In the genomic region with DNA sequence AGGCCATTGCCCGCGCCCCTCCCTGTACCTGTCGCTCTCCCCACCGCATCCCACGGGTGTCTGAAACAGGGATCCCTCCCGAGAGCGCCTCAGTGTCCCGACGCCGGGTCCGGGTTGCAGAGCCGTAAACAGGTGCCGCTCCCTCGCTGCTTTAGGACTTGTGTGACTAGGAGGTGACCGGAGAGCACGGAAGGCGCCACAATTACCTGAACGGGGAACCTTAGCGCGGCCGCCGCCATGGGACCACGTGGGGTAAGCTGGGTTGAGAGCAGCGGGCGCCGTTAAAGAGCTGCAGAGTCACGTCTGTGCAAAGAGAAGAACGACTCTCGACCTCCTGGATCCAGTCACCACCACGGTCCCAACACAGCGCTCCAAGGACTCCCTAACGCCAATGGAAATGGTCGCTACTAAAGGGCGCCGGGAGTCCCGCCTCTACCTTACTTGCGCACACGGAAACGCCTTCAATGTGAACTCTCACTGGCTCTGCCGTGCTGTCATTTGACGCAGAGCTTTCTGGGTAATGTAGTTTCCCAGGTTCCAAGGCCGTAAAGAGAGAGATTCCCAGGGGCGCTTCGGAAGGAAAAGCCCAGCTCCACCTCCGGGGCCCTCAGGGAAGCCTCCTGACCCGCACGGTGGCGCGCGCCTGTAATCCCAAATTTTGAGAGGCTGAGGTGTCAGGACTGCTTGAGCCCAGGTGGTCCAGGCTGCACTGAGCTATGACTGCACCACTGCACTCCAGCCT, we compare ENCODE assay signal across 1 cellular context.
TF ChIP-seq lines count a peak whose summit lies in the region.

ZNF552 (minus strand) TSS at position 409 of the 742 bp plus-strand sequence; CDS start at position 239, 170 bp downstream.

TF ChIP-seq in HepG2, 621 proteins besides CTCF, POLR2A, EP300 and RAD21 (continued from another document and continues in another):
- TF ChIP-seq, protein P1, sequence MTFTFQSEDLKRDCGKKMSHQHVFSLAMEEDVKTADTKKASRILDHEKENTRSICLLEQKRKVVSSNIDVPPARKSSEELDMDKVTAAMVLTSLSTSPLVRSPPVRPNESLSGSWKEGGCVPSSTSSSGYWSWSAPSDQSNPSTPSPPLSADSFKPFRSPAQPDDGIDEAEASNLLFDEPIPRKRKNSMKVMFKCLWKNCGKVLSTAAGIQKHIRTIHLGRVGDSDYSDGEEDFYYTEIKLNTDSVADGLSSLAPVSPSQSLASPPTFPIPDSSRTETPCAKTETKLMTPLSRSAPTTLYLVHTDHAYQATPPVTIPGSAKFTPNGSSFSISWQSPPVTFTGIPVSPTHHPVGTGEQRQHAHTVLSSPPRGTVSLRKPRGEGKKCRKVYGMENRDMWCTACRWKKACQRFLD (CRISPR knock-in tag; IDR thresholded peaks at IDR 0.05; ENCODE audit: borderline replicate concordance): 0 out of 2 replicates have a peak, but pooled peaks have one; percentile 43
- TF ChIP-seq ZNF558 (CRISPR knock-in tag; IDR thresholded peaks at IDR 0.05; ENCODE audit: borderline replicate concordance): no peak
- peak; percentile 74; the same call in 1 of the 2 replicates for TF ChIP-seq ZNF225 (CRISPR knock-in tag; IDR thresholded peaks at IDR 0.05)
- TF ChIP-seq ELF3 (CRISPR knock-in tag; IDR thresholded peaks at IDR 0.05): peak; percentile 90
- no peak for TF ChIP-seq LBX2 (CRISPR knock-in tag; IDR thresholded peaks at IDR 0.05; ENCODE audit: borderline replicate concordance)
- TF ChIP-seq SPEN (CRISPR knock-in tag; IDR thresholded peaks at IDR 0.05; ENCODE audit: low read depth): peak; percentile 49; the same call in 1 of the 2 replicates
- peak; percentile 75; the same call in 1 of the 2 replicates for TF ChIP-seq ZNF772 (CRISPR knock-in tag; IDR thresholded peaks at IDR 0.05)
- TF ChIP-seq MYPOP (CRISPR knock-in tag; IDR thresholded peaks at IDR 0.05): peak; percentile 66; the same call in 1 of the 2 replicates
- peak; percentile 29 for TF ChIP-seq TBL1XR1 (IDR thresholded peaks at IDR 0.05; ENCODE audit: borderline replicate concordance, low read length, partially characterized antibody)
- TF ChIP-seq NRL (CRISPR knock-in tag; IDR thresholded peaks at IDR 0.05; ENCODE audit: borderline replicate concordance): peak; percentile 73; the same call in 1 of the 2 replicates
- peak; percentile 75; the same call in 1 of the 2 replicates for TF ChIP-seq ZNF878 (CRISPR knock-in tag; IDR thresholded peaks at IDR 0.05)
- TF ChIP-seq AGO1 (IDR thresholded peaks at IDR 0.05; ENCODE audit: low read depth, low read length, poor library complexity, severe bottlenecking): peak; percentile 55
- TF ChIP-seq ZNF383 (CRISPR knock-in tag; IDR thresholded peaks at IDR 0.05; ENCODE audit: borderline replicate concordance): 0 out of 2 replicates have a peak, but pooled peaks have one; percentile 81
- peak; percentile 81; the same call in 1 of the 2 replicates for TF ChIP-seq YEATS2 (CRISPR knock-in tag; IDR thresholded peaks at IDR 0.05; ENCODE audit: borderline replicate concordance)
- peak; percentile 70; the same call in 1 of the 2 replicates for TF ChIP-seq UBTF (CRISPR knock-in tag; IDR thresholded peaks at IDR 0.05)
- TF ChIP-seq ONECUT2 (CRISPR knock-in tag; IDR thresholded peaks at IDR 0.05): no peak
- TF ChIP-seq ZNF343 (CRISPR knock-in tag; IDR thresholded peaks at IDR 0.05): peak; percentile 77; the same call in 1 of the 2 replicates
- TF ChIP-seq MTF2 (CRISPR knock-in tag; IDR thresholded peaks at IDR 0.05; ENCODE audit: borderline replicate concordance): no peak
- TF ChIP-seq ZNF660 (CRISPR knock-in tag; IDR thresholded peaks at IDR 0.05; ENCODE audit: borderline replicate concordance, low read depth): no peak
- TF ChIP-seq, protein P2, sequence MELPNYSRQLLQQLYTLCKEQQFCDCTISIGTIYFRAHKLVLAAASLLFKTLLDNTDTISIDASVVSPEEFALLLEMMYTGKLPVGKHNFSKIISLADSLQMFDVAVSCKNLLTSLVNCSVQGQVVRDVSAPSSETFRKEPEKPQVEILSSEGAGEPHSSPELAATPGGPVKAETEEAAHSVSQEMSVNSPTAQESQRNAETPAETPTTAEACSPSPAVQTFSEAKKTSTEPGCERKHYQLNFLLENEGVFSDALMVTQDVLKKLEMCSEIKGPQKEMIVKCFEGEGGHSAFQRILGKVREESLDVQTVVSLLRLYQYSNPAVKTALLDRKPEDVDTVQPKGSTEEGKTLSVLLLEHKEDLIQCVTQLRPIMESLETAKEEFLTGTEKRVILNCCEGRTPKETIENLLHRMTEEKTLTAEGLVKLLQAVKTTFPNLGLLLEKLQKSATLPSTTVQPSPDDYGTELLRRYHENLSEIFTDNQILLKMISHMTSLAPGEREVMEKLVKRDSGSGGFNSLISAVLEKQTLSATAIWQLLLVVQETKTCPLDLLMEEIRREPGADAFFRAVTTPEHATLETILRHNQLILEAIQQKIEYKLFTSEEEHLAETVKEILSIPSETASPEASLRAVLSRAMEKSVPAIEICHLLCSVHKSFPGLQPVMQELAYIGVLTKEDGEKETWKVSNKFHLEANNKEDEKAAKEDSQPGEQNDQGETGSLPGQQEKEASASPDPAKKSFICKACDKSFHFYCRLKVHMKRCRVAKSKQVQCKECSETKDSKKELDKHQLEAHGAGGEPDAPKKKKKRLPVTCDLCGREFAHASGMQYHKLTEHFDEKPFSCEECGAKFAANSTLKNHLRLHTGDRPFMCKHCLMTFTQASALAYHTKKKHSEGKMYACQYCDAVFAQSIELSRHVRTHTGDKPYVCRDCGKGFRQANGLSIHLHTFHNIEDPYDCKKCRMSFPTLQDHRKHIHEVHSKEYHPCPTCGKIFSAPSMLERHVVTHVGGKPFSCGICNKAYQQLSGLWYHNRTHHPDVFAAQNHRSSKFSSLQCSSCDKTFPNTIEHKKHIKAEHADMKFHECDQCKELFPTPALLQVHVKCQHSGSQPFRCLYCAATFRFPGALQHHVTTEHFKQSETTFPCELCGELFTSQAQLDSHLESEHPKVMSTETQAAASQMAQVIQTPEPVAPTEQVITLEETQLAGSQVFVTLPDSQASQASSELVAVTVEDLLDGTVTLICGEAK (IDR thresholded peaks at IDR 0.05): no peak
- TF ChIP-seq, protein P2 (CRISPR knock-in tag; IDR thresholded peaks at IDR 0.05): peak; percentile 63; the same call in 1 of the 2 replicates
- peak; percentile 72 for TF ChIP-seq KMT2B (CRISPR knock-in tag; IDR thresholded peaks at IDR 0.05)
- TF ChIP-seq ZNF256 (CRISPR knock-in tag; conservative IDR thresholded peaks at IDR 0.05): 0 out of 2 replicates have a peak, but pooled peaks have one; percentile 23
- no peak for TF ChIP-seq XBP1 (CRISPR knock-in tag; IDR thresholded peaks at IDR 0.05)
- TF ChIP-seq, protein P3, sequence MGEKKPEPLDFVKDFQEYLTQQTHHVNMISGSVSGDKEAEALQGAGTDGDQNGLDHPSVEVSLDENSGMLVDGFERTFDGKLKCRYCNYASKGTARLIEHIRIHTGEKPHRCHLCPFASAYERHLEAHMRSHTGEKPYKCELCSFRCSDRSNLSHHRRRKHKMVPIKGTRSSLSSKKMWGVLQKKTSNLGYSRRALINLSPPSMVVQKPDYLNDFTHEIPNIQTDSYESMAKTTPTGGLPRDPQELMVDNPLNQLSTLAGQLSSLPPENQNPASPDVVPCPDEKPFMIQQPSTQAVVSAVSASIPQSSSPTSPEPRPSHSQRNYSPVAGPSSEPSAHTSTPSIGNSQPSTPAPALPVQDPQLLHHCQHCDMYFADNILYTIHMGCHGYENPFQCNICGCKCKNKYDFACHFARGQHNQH (CRISPR knock-in tag; IDR thresholded peaks at IDR 0.05): peak; percentile 76
- TF ChIP-seq ZNF501 (CRISPR knock-in tag; IDR thresholded peaks at IDR 0.05): peak; percentile 65
- peak; percentile 83 for TF ChIP-seq TAF1 (CRISPR knock-in tag; IDR thresholded peaks at IDR 0.05)
- no peak for TF ChIP-seq NFIC (IDR thresholded peaks at IDR 0.05; ENCODE audit: low read length)
- TF ChIP-seq GRHL1 (CRISPR knock-in tag; conservative IDR thresholded peaks at IDR 0.05): no peak
- 0 out of 2 replicates have a peak, but pooled peaks have one; percentile 18 for TF ChIP-seq ZNF264 (CRISPR knock-in tag; IDR thresholded peaks at IDR 0.05)
- TF ChIP-seq ZC3H4 (CRISPR knock-in tag; IDR thresholded peaks at IDR 0.05; ENCODE audit: borderline replicate concordance): no peak
- peak; percentile 75 for TF ChIP-seq HOXA3 (CRISPR knock-in tag; IDR thresholded peaks at IDR 0.05)
- TF ChIP-seq, protein P4, sequence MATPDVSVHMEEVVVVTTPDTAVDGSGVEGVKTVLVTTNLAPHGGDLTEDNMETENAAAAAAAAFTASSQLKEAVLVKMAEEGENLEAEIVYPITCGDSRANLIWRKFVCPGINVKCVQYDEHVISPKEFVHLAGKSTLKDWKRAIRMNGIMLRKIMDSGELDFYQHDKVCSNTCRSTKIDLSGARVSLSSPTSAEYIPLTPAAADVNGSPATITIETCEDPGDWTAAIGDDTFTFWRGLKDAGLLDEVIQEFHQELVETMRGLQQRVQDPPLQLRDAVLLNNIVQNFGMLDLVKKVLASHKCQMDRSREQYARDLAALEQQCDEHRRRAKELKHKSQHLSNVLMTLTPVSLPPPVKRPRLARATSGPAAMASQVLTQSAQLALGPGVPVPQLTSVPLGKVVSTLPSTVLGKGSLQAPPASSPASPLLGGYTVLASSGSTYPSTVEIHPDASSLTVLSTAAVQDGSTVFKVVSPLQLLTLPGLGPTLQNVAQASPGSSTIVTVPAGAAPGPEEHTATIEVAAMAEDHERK (CRISPR knock-in tag; IDR thresholded peaks at IDR 0.05; ENCODE audit: low read depth): peak; percentile 44; the same call in 1 of the 2 replicates
